In the genomic region with DNA sequence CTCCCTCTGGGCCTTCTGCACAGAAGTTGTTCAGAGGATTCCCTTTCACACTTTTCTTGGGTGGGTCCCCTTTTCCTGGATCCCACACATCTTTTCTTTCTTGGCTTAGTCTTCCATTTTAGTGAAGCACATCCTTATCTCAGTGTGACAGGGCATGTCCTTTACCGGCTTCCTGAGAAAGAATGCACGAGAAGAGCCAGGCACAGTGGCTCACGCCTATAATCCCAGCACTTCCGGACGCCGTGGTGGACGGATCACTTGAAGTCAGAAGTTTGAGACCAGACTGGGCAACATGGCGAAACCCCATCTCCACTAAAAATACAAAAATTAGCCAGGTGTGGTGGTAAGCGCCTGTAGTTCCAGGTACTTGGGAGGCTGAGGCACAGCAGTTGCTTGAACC, we compare ENCODE assay signal across 1 cellular context.
A peak's percentile ranks its signal among the peaks of the same experiment; 100 is the strongest.
TF ChIP-seq lines count a peak whose summit lies in the region.

No MANE protein-coding gene starts in this region.

TF ChIP-seq in K562, 482 proteins besides CTCF, POLR2A, EP300 and RAD21 (continued from another document):
- TF ChIP-seq ZNF778 (CRISPR knock-in tag; IDR thresholded peaks at IDR 0.05) (no peak), CXXC5 (CRISPR knock-in tag; IDR thresholded peaks at IDR 0.05) (peak; percentile 38; the same call in 1 of the 2 replicates)
- TF ChIP-seq, protein P1, sequence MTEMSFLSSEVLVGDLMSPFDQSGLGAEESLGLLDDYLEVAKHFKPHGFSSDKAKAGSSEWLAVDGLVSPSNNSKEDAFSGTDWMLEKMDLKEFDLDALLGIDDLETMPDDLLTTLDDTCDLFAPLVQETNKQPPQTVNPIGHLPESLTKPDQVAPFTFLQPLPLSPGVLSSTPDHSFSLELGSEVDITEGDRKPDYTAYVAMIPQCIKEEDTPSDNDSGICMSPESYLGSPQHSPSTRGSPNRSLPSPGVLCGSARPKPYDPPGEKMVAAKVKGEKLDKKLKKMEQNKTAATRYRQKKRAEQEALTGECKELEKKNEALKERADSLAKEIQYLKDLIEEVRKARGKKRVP (CRISPR knock-in tag; IDR thresholded peaks at IDR 0.05) = no peak
